ENCODE assay signal across 1 cellular context in genomic region chr3:46312996-46313395, GRCh38.
TF ChIP-seq lines count a peak whose summit lies in the region.

No MANE protein-coding gene starts in this region.

TF ChIP-seq in H1, 55 proteins besides CTCF, POLR2A, EP300 and RAD21:
- TF ChIP-seq SP2 (IDR thresholded peaks at IDR 0.05; ENCODE audit: low read length) (no peak), CHD2 (IDR thresholded peaks at IDR 0.05; ENCODE audit: low read length) (no peak), FOSL1 (IDR thresholded peaks at IDR 0.05; ENCODE audit: insufficient read depth, low read depth, low read length) (no peak), RNF2 (IDR thresholded peaks at IDR 0.05; ENCODE audit: borderline replicate concordance, low read depth, low read length, missing control alignments, poor library complexity, severe bottlenecking) (no peak), CTBP2 (IDR thresholded peaks at IDR 0.05; ENCODE audit: borderline replicate concordance, insufficient read depth, insufficient read length, low read length) (no peak), HDAC2 (IDR thresholded peaks at IDR 0.05; ENCODE audit: borderline replicate concordance in 1 of 2, low read depth in 2 of 2, low read length in 2 of 2) (no peak), PHF8 (conservative IDR thresholded peaks at IDR 0.05; ENCODE audit: low read depth, low read length) (no peak), GTF2F1 (IDR thresholded peaks at IDR 0.05; ENCODE audit: borderline replicate concordance, low read depth, low read length) (no peak), E2F6 (IDR thresholded peaks at IDR 0.05) (no peak), ZNF274 (IDR thresholded peaks at IDR 0.05; ENCODE audit: borderline replicate concordance, extremely low read depth, low read length) (no peak), KDM5A (IDR thresholded peaks at IDR 0.05; ENCODE audit: low read length) (no peak), TCF12 (IDR thresholded peaks at IDR 0.05; ENCODE audit: low read depth, low read length) (no peak), JUN (IDR thresholded peaks at IDR 0.05; ENCODE audit: low read depth, low read length) (no peak)
